ENCODE assay signal across 8 cellular contexts in genomic region chr19:7098701-7099596, GRCh38. TPM values are rescaled to one million over a fixed set of nuclear protein-coding genes. Genes with fewer than 3 reads are reported as not detected.
DNase-seq lines count a peak whose midpoint lies in the region; ATAC-seq and TF ChIP-seq lines count a peak whose summit lies in the region.

No MANE protein-coding gene starts in this region.

- H3K27me3 Mint-ChIP-seq in CD4-positive, alpha-beta T cell, result no peaks in the 10 kb centered on the region
- peaks cover 1% of the 10 kb centered on the region for H3K27me3 Mint-ChIP-seq in activated CD4-positive, alpha-beta memory T cell treated with anti-CD3 and anti-CD28 coated beads for 36 hours

- peak overlapping the region; percentile 79 for H3K27ac ChIP-seq in CD4-positive, alpha-beta T cell (ENCODE audit: low read depth, low read length)
- H3K27ac ChIP-seq in dorsolateral prefrontal cortex, result peak overlapping the region; percentile 82 to 99 (median 96)

- intact Hi-C loops in CD4-positive, alpha-beta T cell (cut with DNase I, micrococcal nuclease), result no loop called here
- intact Hi-C loops in activated CD4-positive, alpha-beta memory T cell treated with anti-CD3 and anti-CD28 coated beads for 36 hours (cut with micrococcal nuclease), result no loop called here
- intact Hi-C loops in dorsolateral prefrontal cortex (cut with DNase I) (loop anchor here in 1 of 2 donors (5.0 kb wide), 1 partner anchor 193 kb away; the partner anchor contains the start of gene INSR), lower leg skin (cut with DNase I; ENCODE audit: low total_unique reads) (no loop called here)

- TF ChIP-seq CTCF in CD4-positive, alpha-beta T cell (IDR thresholded peaks at IDR 0.05), result no peak
- TF ChIP-seq CTCF in dorsolateral prefrontal cortex (IDR thresholded peaks at IDR 0.05 in 54 of 56, conservative IDR thresholded peaks at IDR 0.05 in 2 of 56; ENCODE audit: low read depth in 1 of 56, partially characterized antibody in 56 of 56) (peak in 15 of 56 donors; percentile 4 to 50 (median 20)), lower leg skin (IDR thresholded peaks at IDR 0.05) (no peak)

- no peaks in the 10 kb centered on the region for H3K27me3 ChIP-seq in CD4-positive, alpha-beta T cell (ENCODE audit: control insufficient read depth, insufficient read depth, low read length)
- H3K27me3 ChIP-seq in dorsolateral prefrontal cortex, result no peaks in the 10 kb centered on the region

- H3K27ac Mint-ChIP-seq in CD4-positive, alpha-beta T cell, result peak overlapping the region; percentile 89
- peak overlapping the region; percentile 92 for H3K27ac Mint-ChIP-seq in activated CD4-positive, alpha-beta memory T cell treated with anti-CD3 and anti-CD28 coated beads for 36 hours

- no peak for TF ChIP-seq POLR2A in lower leg skin (IDR thresholded peaks at IDR 0.05)

- POLR2A ChIA-PET in CD4-positive, alpha-beta T cell (lab: Charles Lee), result interaction anchor here (0.6 to 3.4 kb wide), 14 partner anchors 10 to 1195 kb away, joined by 3 to 55 read pairs (median 6); partner anchors contain the start of genes ARHGEF18, GPR108, PET100 and TRAPPC5
- POLR2A ChIA-PET in activated CD4-positive, alpha-beta memory T cell treated with anti-CD3 and anti-CD28 coated beads for 36 hours (lab: Charles Lee), result interaction anchor here (0.6 to 2.4 kb wide), 6 partner anchors 15 to 295 kb away, joined by 3 to 9 read pairs (median 3); partner anchors contain the start of genes ARHGEF18 and ZNF557

- peak; percentile 80 to 93 (median 88) for DNase-seq in CD4-positive, alpha-beta T cell
- DNase-seq in NCI-H774 (lab: John Stamatoyannopoulos, UW), result peak; percentile 93
- DNase-seq in activated CD4-positive, alpha-beta memory T cell treated with anti-CD3 and anti-CD28 coated beads for 36 hours, result peak; percentile 91
- DNase-seq in dorsolateral prefrontal cortex, result peak; percentile 78 to 90 (median 86)
- peak; percentile 92 to 98 for DNase-seq in lower leg skin (ENCODE audit: low spot score in 2 of 2)
- DNase-seq in stimulated activated CD4-positive, alpha-beta T cell treated with anti-CD3 and anti-CD28 coated beads, Interleukin-4, amount 100 ng/mL, for 24 hours, result peak; percentile 89

- ATAC-seq in CD4-positive, alpha-beta T cell (ENCODE audit: poor library complexity), result peak; percentile 93
- ATAC-seq in GM19438 (IDR thresholded peaks at IDR 0.05; ENCODE audit: low read depth, unreplicated experiment) (peak; percentile 77), HG03571 (IDR thresholded peaks at IDR 0.05; ENCODE audit: unreplicated experiment) (peak; percentile 79)

- H3K4me3 Mint-ChIP-seq in CD4-positive, alpha-beta T cell, result peak overlapping the region; percentile 94
- peak overlapping the region; percentile 89 for H3K4me3 Mint-ChIP-seq in activated CD4-positive, alpha-beta memory T cell treated with anti-CD3 and anti-CD28 coated beads for 36 hours

- H3K36me3 Mint-ChIP-seq in CD4-positive, alpha-beta T cell (ENCODE audit: low read depth), result peaks cover 22% of the 10 kb centered on the region
- peaks cover 14% of the 10 kb centered on the region for H3K36me3 Mint-ChIP-seq in activated CD4-positive, alpha-beta memory T cell treated with anti-CD3 and anti-CD28 coated beads for 36 hours

- H3K9me3 Mint-ChIP-seq in CD4-positive, alpha-beta T cell, result peaks cover 12% of the 10 kb centered on the region
- H3K9me3 Mint-ChIP-seq in activated CD4-positive, alpha-beta memory T cell treated with anti-CD3 and anti-CD28 coated beads for 36 hours, result peaks cover 35% of the 10 kb centered on the region

- 0 to 1% methylated on average over 77 to 78 of the region's 78 CpGs for WGBS in lower leg skin, 2 donors

- H3K4me3 ChIP-seq in dorsolateral prefrontal cortex, result peak overlapping the region; percentile 51 to 93 (median 72)
- H3K4me3 ChIP-seq in lower leg skin (ENCODE audit: low read depth, poor library complexity, severe bottlenecking), result peak overlapping the region; percentile 61

- H3K4me1 Mint-ChIP-seq in CD4-positive, alpha-beta T cell (ENCODE audit: low read depth), result peaks cover 40% of the 10 kb centered on the region
- peaks cover 21% of the 10 kb centered on the region for H3K4me1 Mint-ChIP-seq in activated CD4-positive, alpha-beta memory T cell treated with anti-CD3 and anti-CD28 coated beads for 36 hours (ENCODE audit: low read depth)

- CTCF ChIA-PET in CD4-positive, alpha-beta T cell (lab: Charles Lee), result interaction anchor here (0.8 to 1.1 kb wide), 3 partner anchors 242 to 581 kb away, joined by 3 to 5 read pairs (median 3); partner anchors contain the start of gene TRAPPC5
- CTCF ChIA-PET in activated CD4-positive, alpha-beta memory T cell treated with anti-CD3 and anti-CD28 coated beads for 36 hours (lab: Charles Lee), result interaction anchor here (0.6 to 2.2 kb wide), 13 partner anchors 30 to 903 kb away, joined by 3 to 27 read pairs (median 3); partner anchors contain the start of genes TRAPPC5 and ZNF557

- H3K9me3 ChIP-seq in CD4-positive, alpha-beta T cell (ENCODE audit: control insufficient read depth, low read length), result peaks cover 17% of the 10 kb centered on the region

RNA-seq across cellular contexts. Expression of gene ZNF557, which starts 29.4 kb away (rescaled TPM):
- 10 to 100 TPM; 15.8 to 17.4 TPM for total RNA-seq in CD4-positive, alpha-beta T cell
- 1 to 10 TPM; 7.6 to 8.0 TPM for total RNA-seq in activated CD4-positive, alpha-beta memory T cell treated with anti-CD3 and anti-CD28 coated beads for 36 hours
- total RNA-seq in dorsolateral prefrontal cortex (10 to 100 TPM in 97 of 120 experiments, 1 to 10 TPM in 23; 7.8 to 14.6 (median 11.5) TPM), lower leg skin (10 to 100 TPM in 1 of 4 donors, 1 to 10 TPM in 3; 7.0 to 11.3 (median 9.4) TPM)

RNA-seq across cellular contexts. Expression of gene MBD3L3, which starts 40.5 kb away (rescaled TPM):
- total RNA-seq in CD4-positive, alpha-beta T cell, result not detected
- total RNA-seq in activated CD4-positive, alpha-beta memory T cell treated with anti-CD3 and anti-CD28 coated beads for 36 hours, result not detected
- total RNA-seq in dorsolateral prefrontal cortex, result not detected
- not detected for total RNA-seq in lower leg skin

RNA-seq across cellular contexts. Expression of gene MBD3L2, which starts 49.8 kb away (rescaled TPM):
- not detected for total RNA-seq in CD4-positive, alpha-beta T cell
- total RNA-seq in activated CD4-positive, alpha-beta memory T cell treated with anti-CD3 and anti-CD28 coated beads for 36 hours, result not detected
- total RNA-seq in dorsolateral prefrontal cortex, result not detected
- not detected for total RNA-seq in lower leg skin

RNA-seq across cellular contexts. Expression of gene MBD3L4, which starts 59.0 kb away (rescaled TPM):
- total RNA-seq in CD4-positive, alpha-beta T cell, result not detected
- total RNA-seq in activated CD4-positive, alpha-beta memory T cell treated with anti-CD3 and anti-CD28 coated beads for 36 hours, result not detected
- total RNA-seq in dorsolateral prefrontal cortex (not detected), lower leg skin (not detected)

Comparison
In these comparisons a context has a peak if more than half of its experiments do, and no peak if none do; other contexts are left out.
1. Peak in every context shown above with its lines: DNase-seq, ATAC-seq, H3K4me3 ChIP-seq and H3K27ac ChIP-seq.